1 cellular context compared by ENCODE assay signal in the genomic region with DNA sequence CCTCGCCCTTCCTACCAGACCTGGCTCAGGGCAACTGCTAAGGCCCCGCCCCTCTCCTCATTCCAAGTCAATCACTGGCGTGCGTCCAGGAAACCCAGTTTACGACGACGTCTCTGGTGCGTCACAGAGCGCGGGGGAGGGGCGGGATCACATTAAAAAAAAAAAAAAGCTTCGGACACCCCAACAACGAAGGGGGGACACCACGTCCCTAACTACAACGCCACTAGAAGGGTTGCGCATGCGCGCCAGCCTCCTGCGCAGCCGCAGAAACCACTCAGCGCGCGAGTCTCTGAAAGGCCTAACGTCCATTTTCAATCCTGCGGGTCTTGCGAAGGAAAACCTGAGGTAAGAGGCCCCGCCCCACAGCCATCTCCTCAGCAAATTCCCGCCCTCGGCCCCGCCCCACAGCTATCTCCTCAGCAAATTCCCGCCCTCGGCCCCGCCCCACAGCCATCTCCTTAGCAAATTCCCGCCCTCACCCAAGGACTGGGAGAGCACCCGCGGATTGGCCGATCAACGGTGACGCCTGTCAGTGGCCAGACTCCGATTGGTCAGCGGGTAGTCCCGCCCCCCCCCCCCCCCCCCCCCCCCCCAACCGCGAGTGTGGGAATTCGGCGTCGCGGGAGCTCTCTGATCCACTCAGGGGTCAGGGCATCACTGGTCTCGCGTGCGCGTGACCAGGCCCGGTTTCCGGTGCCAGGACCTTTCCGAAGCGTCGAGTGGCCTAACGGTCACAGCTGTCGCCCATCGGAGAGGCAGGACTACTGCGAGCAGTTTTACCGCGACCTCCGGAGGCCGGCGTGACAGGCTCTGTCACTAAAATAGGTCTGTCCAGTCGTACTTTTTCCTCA.
TF ChIP-seq lines count a peak whose summit lies in the region.

A gene with protein sequence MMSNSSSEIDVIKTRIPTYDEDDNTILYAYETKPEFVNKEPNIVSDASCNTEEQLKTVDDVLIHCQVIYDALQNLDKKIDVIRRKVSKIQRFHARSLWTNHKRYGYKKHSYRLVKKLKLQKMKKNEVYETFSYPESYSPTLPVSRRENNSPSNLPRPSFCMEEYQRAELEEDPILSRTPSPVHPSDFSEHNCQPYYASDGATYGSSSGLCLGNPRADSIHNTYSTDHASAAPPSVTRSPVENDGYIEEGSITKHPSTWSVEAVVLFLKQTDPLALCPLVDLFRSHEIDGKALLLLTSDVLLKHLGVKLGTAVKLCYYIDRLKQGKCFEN (plus strand): TSS at position 638 of the 851 bp plus-strand sequence. CDS start 6,694 bp downstream, outside the sequence.

TF ChIP-seq in HEK293, 187 proteins besides CTCF, POLR2A, EP300 and RAD21 (continued from another document):
- TF ChIP-seq, protein P1, sequence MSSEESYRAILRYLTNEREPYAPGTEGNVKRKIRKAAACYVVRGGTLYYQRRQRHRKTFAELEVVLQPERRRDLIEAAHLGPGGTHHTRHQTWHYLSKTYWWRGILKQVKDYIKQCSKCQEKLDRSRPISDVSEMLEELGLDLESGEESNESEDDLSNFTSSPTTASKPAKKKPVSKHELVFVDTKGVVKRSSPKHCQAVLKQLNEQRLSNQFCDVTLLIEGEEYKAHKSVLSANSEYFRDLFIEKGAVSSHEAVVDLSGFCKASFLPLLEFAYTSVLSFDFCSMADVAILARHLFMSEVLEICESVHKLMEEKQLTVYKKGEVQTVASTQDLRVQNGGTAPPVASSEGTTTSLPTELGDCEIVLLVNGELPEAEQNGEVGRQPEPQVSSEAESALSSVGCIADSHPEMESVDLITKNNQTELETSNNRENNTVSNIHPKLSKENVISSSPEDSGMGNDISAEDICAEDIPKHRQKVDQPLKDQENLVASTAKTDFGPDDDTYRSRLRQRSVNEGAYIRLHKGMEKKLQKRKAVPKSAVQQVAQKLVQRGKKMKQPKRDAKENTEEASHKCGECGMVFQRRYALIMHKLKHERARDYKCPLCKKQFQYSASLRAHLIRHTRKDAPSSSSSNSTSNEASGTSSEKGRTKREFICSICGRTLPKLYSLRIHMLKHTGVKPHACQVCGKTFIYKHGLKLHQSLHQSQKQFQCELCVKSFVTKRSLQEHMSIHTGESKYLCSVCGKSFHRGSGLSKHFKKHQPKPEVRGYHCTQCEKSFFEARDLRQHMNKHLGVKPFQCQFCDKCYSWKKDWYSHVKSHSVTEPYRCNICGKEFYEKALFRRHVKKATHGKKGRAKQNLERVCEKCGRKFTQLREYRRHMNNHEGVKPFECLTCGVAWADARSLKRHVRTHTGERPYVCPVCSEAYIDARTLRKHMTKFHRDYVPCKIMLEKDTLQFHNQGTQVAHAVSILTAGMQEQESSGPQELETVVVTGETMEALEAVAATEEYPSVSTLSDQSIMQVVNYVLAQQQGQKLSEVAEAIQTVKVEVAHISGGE (tag by site-specific recombination; conservative IDR thresholded peaks at IDR 0.05; ENCODE audit: low read depth), result peak; percentile 15; the same call in 1 of the 2 replicates
- TF ChIP-seq ZBTB7A (tag by site-specific recombination; IDR thresholded peaks at IDR 0.05; ENCODE audit: low read depth) (no peak; the same call in 1 of the 2 replicates), SCRT2 (tag by site-specific recombination; IDR thresholded peaks at IDR 0.05) (no peak)
